In the genomic region with DNA sequence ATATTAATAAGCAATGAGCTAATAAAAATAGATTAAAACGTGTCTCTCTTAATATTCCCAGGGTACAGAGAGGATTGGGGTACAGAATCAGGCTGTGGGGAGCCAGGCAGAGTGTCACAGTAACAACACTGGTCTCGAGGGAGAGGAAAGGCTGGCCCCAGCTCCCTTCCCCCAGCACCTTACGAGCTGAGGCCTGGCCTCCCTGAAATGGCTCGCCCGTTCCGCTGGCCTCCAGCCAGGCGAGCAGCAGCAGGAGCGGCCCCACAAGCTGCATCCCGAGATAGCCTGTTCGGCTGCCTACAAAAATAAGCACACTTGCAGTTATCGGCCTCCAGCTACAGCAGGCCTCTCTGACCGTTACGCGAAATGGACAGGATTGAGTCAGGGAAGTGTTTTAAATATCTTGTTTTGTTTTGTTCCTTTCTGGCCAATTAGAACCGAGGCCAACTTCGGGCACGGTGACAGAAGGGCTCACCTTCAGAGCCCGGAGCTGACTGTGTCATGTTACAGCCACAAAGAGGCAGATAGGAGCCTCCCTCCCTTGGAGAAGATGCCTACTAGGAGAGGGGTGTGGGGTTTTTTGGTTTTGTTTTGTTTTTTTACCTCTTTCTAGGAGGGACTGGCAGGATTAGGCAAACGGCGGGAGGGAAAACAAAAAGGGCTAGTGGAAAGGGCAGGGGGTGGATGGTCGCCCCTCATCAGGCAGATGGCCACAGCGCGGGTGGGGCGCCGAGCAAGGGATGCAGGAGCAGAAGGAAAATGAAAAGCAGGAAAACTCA, we compare ENCODE assay signal across 8 cellular contexts. TPM values are rescaled to one million over a fixed set of nuclear protein-coding genes. Genes with fewer than 3 reads are reported as not detected.
DNase-seq lines count a peak whose midpoint lies in the region; ATAC-seq, FAIRE-seq and TF ChIP-seq lines count a peak whose summit lies in the region.

No MANE protein-coding gene starts in this region.

- TF ChIP-seq CTCF in thoracic aorta (IDR thresholded peaks at IDR 0.05): no peak

- peak overlapping the region; percentile 61 for H3K4me3 Mint-ChIP-seq in memory B cell

- H3K9me3 ChIP-seq in endocrine pancreas (ENCODE audit: control insufficient read depth, low read length) (no peaks in the 10 kb centered on the region), thoracic aorta (no peaks in the 10 kb centered on the region)

- H3K36me3 Mint-ChIP-seq in memory B cell: no peaks in the 10 kb centered on the region

- H3K4me1 ChIP-seq in endocrine pancreas (ENCODE audit: control insufficient read depth, insufficient read depth, low read length) (peaks cover 18% of the 10 kb centered on the region), thoracic aorta (ENCODE audit: control insufficient read depth in 1 of 2, low read depth in 2 of 2) (peaks cover 53 to 71% of the 10 kb centered on the region in 2 donors)

- ATAC-seq in memory B cell (ENCODE audit: low read depth): no peak
- ATAC-seq in thoracic aorta (ENCODE audit: insufficient number of reproducible peaks, low FRiP score, low read depth): peak; percentile 62
- ATAC-seq in HG03520 (IDR thresholded peaks at IDR 0.05; ENCODE audit: unreplicated experiment): no peak
- ATAC-seq in GM19452 (IDR thresholded peaks at IDR 0.05; ENCODE audit: unreplicated experiment): no peak

- peak overlapping the region; percentile 51 for H3K9ac ChIP-seq in endocrine pancreas (ENCODE audit: control insufficient read depth, insufficient read depth, low read length)

- H3K36me3 ChIP-seq in endocrine pancreas (ENCODE audit: control insufficient read depth, insufficient read depth, low read length) (no peaks in the 10 kb centered on the region), thoracic aorta (no peaks in the 10 kb centered on the region)

- no peaks in the 10 kb centered on the region for H3K27me3 Mint-ChIP-seq in memory B cell

- peak overlapping the region; percentile 97 to 100 for H3K27ac ChIP-seq in thoracic aorta

- peak overlapping the region; percentile 17 for H3K4me3 ChIP-seq in endocrine pancreas (ENCODE audit: control insufficient read depth, insufficient read depth, low read length)
- peak overlapping the region; percentile 40 for H3K4me3 ChIP-seq in thoracic aorta

- peaks cover 53% of the 10 kb centered on the region for H3K4me1 Mint-ChIP-seq in memory B cell

- FAIRE-seq in RCC 7860 (lab: Jason Lieb, UNC): no peak

- no peak overlapping the region for H3K27ac Mint-ChIP-seq in memory B cell

- H3K27me3 ChIP-seq in endocrine pancreas (ENCODE audit: control insufficient read depth, insufficient read depth, low read length) (no peaks in the 10 kb centered on the region), thoracic aorta (replicated peaks; ENCODE audit: insufficient read depth) (no peaks in the 10 kb centered on the region)

- DNase-seq in DMS53 (lab: John Stamatoyannopoulos, UW): peak; percentile 93
- peak; percentile 67 for DNase-seq in KG1 (lab: John Stamatoyannopoulos, UW)
- peak; percentile 73 for DNase-seq in RCC 7860 (ENCODE audit: low spot score)
- no peak for DNase-seq in memory B cell (ENCODE audit: low spot score in 2 of 2)
- DNase-seq in thoracic aorta (ENCODE audit: low spot score): peak; percentile 70

- H3K9me3 Mint-ChIP-seq in memory B cell: no peaks in the 10 kb centered on the region

RNA-seq across cellular contexts. Expression of gene ZMYND8, which starts 4.2 kb away (rescaled TPM):
- 10 to 100 TPM; 17.9 to 27.2 TPM for total RNA-seq in thoracic aorta

Comparison
In these comparisons a context has a peak if more than half of its experiments do, and no peak if none do; other contexts are left out.
1. DNase-seq: peak in DMS53 (single experiment), KG1 (single experiment), RCC 7860 (single experiment) and thoracic aorta (single experiment); none in memory B cell (0 of 2).